ENCODE assay signal across 27 cellular contexts in the genomic region with DNA sequence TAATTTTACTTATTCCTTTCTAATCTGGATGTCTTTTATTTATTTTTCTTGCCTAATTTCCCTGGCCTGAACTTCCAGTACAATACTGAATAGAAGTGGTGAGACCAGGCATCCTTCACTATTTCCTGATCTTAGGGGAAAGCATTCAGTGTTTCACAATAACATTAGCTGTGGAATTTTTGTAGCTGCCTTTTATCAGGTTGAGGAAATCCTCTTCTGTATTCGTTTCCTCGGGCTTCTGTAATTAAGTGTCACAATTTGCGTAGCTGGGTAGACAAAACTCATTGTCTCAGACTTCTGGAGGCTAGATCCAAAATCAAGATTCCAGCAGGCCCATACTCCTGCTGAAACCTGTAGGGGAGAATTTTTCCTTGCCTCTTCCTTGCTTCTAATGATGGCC.
"Had no signal": no experiment of that assay in that cellular context is flagged by ENCODE, and none has a peak within 500 bp of the region (broad histone marks: within the 10 kb centered on the region; RNA-seq: fewer than 3 reads in every experiment).

No MANE protein-coding gene starts in this region.

- DNase-seq: activated CD4-positive, alpha-beta memory T cell treated with anti-CD3 and anti-CD28 coated beads for 36 hours; activated CD4-positive, alpha-beta T cell treated with anti-CD3 and anti-CD28 coated beads, Interleukin-2, amount 10 ng/mL, durations not matched to agents 7 days and 5 days; activated CD4-positive, CD25-positive, alpha-beta regulatory T cell; activated CD8-positive, alpha-beta memory T cell treated with anti-CD3 and anti-CD28 coated beads for 24 hours; activated gamma-delta T cell; activated naive CD4-positive, alpha-beta T cell treated with anti-CD3 and anti-CD28 coated beads for 36 hours; activated naive CD8-positive, alpha-beta T cell treated with anti-CD3 and anti-CD28 coated beads for 36 hours; activated T-cell treated with anti-CD3 and anti-CD28 coated beads, Interleukin-2, amount 50 U/mL, for 48 hours; anterior cingulate cortex; MG63; MV-4-11; NCI-H1092 treated with DMSO at 0.1 percent for 48 hours; NCI-H1417 treated with DMSO at 0.1 percent for 48 hours; NCI-H1694; NCI-H2029; NCI-H510A treated with DMSO at 0.1 percent for 48 hours; NCI-H69; NK-92 treated with Interleukin-12 subunit alpha and Interleukin-12 subunit beta, amount 100 ng/mL, for 24 hours; OCI-M1; Right ventricle myocardium superior; SJCRH30; SK-N-SH; T-helper 1 cell had no signal

- H3K9me3 Mint-ChIP-seq: activated CD4-positive, alpha-beta memory T cell treated with anti-CD3 and anti-CD28 coated beads for 36 hours; activated CD4-positive, alpha-beta T cell treated with anti-CD3 and anti-CD28 coated beads, Interleukin-2, amount 10 ng/mL, durations not matched to agents 7 days and 5 days; activated naive CD4-positive, alpha-beta T cell treated with anti-CD3 and anti-CD28 coated beads for 36 hours; activated naive CD8-positive, alpha-beta T cell treated with anti-CD3 and anti-CD28 coated beads for 36 hours; activated T-helper 17 cell treated with anti-CD3 and anti-CD28 coated beads, Interleukin-2, amount 50 U/mL, for 72 hours had no signal

- H3K36me3 ChIP-seq: MG63, SJCRH30 had no signal

- H3K4me3 ChIP-seq: MG63, SJCRH30 had no signal

- H3K4me1 Mint-ChIP-seq: activated CD4-positive, alpha-beta T cell treated with anti-CD3 and anti-CD28 coated beads, Interleukin-2, amount 10 ng/mL, durations not matched to agents 7 days and 5 days; activated naive CD8-positive, alpha-beta T cell treated with anti-CD3 and anti-CD28 coated beads for 36 hours; activated T-helper 17 cell treated with anti-CD3 and anti-CD28 coated beads, Interleukin-2, amount 50 U/mL, for 72 hours had no signal

- ATAC-seq: activated T-helper 17 cell treated with anti-CD3 and anti-CD28 coated beads, Interleukin-2, amount 50 U/mL, for 72 hours; Panc1 had no signal

- H3K27ac Mint-ChIP-seq: activated CD4-positive, alpha-beta memory T cell treated with anti-CD3 and anti-CD28 coated beads for 36 hours; activated CD4-positive, alpha-beta T cell treated with anti-CD3 and anti-CD28 coated beads, Interleukin-2, amount 10 ng/mL, durations not matched to agents 7 days and 5 days; activated naive CD4-positive, alpha-beta T cell treated with anti-CD3 and anti-CD28 coated beads for 36 hours; activated naive CD8-positive, alpha-beta T cell treated with anti-CD3 and anti-CD28 coated beads for 36 hours; activated T-helper 17 cell treated with anti-CD3 and anti-CD28 coated beads, Interleukin-2, amount 50 U/mL, for 72 hours had no signal

- H3K27me3 Mint-ChIP-seq: activated CD4-positive, alpha-beta memory T cell treated with anti-CD3 and anti-CD28 coated beads for 36 hours; activated CD4-positive, alpha-beta T cell treated with anti-CD3 and anti-CD28 coated beads, Interleukin-2, amount 10 ng/mL, durations not matched to agents 7 days and 5 days; activated naive CD8-positive, alpha-beta T cell treated with anti-CD3 and anti-CD28 coated beads for 36 hours; activated T-helper 17 cell treated with anti-CD3 and anti-CD28 coated beads, Interleukin-2, amount 50 U/mL, for 72 hours had no signal

- H3K9ac ChIP-seq: SK-N-SH had no signal

- H3K36me3 Mint-ChIP-seq: activated CD4-positive, alpha-beta memory T cell treated with anti-CD3 and anti-CD28 coated beads for 36 hours; activated naive CD8-positive, alpha-beta T cell treated with anti-CD3 and anti-CD28 coated beads for 36 hours had no signal

- H3K4me3 Mint-ChIP-seq: activated CD4-positive, alpha-beta memory T cell treated with anti-CD3 and anti-CD28 coated beads for 36 hours; activated CD4-positive, alpha-beta T cell treated with anti-CD3 and anti-CD28 coated beads, Interleukin-2, amount 10 ng/mL, durations not matched to agents 7 days and 5 days; activated naive CD4-positive, alpha-beta T cell treated with anti-CD3 and anti-CD28 coated beads for 36 hours; activated naive CD8-positive, alpha-beta T cell treated with anti-CD3 and anti-CD28 coated beads for 36 hours; activated T-helper 17 cell treated with anti-CD3 and anti-CD28 coated beads, Interleukin-2, amount 50 U/mL, for 72 hours had no signal

- H3K4me1 ChIP-seq: SJCRH30 had no signal

- H3K27ac ChIP-seq: RWPE1, SJCRH30, VCaP had no signal

- H3K27me3 ChIP-seq: MG63, SJCRH30 had no signal

- H3K9me3 ChIP-seq: MG63, SJCRH30, SK-N-SH had no signal

- H3K4me2 ChIP-seq: SK-N-SH had no signal
